8 cellular contexts compared by ENCODE assay signal in the genomic region with DNA sequence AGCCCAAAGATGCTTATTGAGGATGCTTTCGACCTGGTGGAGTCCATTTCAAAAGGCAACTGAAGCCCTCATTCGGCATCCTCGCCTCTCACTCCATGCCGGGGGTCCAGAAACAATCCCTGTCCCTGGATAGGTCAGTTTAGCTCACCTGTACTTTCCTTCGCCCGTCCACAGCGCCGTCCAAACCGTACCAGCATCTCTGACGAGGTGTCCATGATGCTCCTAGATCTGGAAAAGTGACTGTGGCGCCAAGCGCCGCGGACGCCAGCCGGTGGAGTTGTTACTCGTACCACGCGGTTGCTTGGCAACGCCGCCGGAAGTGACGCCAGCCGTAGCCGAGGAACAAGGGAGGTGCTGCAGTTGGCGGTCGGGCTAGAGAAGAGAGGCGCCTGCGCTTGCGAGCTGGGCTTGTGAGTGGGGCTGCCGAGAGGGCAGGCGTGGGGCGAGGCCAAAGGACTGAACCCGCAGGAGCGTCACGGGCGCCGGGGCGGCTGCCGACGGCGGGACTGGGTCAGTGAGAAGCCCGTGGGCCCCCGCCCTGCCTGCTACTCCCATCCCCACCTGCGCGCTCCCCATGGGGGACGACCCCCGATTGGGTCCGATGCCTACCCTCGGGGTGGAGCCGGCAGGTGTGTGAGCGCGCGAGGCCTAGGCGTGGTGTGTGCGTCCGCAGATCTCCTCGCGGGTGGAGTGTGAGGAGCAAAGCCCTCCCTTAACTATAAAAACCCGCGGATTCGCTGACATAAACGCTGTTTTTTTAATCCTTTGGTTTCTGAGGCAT. TPM values are rescaled to one million over a fixed set of nuclear protein-coding genes. Genes with fewer than 3 reads are reported as not detected.
DNase-seq lines count a peak whose midpoint lies in the region; ATAC-seq and TF ChIP-seq lines count a peak whose summit lies in the region.

A gene with protein sequence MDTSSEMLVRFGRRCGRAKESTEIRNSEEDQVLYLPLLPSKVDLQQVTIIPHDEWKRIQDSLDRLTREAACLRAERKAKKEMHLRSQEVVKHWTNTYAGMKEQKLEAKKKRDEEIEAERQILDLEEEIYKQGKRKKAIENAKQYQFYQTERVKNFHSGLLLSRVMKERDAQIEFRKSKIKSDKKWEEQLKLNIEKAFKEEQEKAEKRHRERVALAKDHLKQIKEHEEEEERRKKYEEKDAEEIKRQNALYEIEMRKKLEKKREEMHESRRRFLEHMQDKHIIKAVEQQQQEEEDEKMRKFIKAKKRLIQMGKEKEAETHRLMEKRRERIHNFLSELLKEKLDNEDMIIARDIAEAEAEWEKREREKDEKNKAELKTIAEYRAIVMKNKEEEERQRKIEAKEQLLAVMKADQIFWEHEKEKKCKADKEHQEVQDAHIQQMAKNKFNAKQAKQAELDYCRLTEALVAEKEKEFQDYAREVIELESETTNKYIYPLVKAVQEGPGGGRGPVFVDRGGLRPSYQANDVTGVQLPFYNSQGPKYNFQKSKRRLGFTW (minus strand): TSS at position 293 of the 781 bp plus-strand sequence. CDS start 78 bp downstream, at position 215.
A gene with protein sequence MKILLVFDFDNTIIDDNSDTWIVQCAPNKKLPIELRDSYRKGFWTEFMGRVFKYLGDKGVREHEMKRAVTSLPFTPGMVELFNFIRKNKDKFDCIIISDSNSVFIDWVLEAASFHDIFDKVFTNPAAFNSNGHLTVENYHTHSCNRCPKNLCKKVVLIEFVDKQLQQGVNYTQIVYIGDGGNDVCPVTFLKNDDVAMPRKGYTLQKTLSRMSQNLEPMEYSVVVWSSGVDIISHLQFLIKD (plus strand): TSS at position 357 of the 781 bp plus-strand sequence. CDS start 6,503 bp downstream, outside the sequence.

- peaks cover 6 to 18% of the 10 kb centered on the region in 2 donors for H3K4me1 ChIP-seq in left lung

- DNase-seq in CD14-positive monocyte (ENCODE audit: low spot score) (peak; percentile 100), NCI-H748 (lab: John Stamatoyannopoulos, UW; ENCODE audit: unreplicated experiment) (peak; percentile 99), dermis blood vessel endothelial cell (peak; percentile 98), left lung (peak; percentile 99 to 100)
- DNase-seq in activated CD4-positive, alpha-beta T cell treated with anti-CD3 and anti-CD28 coated beads, Interleukin-2, amount 50 U/mL, for 24 hours (ENCODE audit: low read depth in 1 of 2, low spot score in 1 of 2): peak; percentile 97 to 98
- peak; percentile 98 for DNase-seq in stimulated activated CD4-positive, alpha-beta T cell treated with anti-CD3 and anti-CD28 coated beads, Interleukin-2, amount 100 ng/mL, for 4 hours (ENCODE audit: low read depth)

- peak within 1 kb of the TSS; percentile 85 to 99 (median 96) for H3K27ac Mint-ChIP-seq in CD14-positive monocyte

- peaks cover 0 to 6% of the 10 kb centered on the region in 2 donors for H3K36me3 ChIP-seq in left lung

- no peak for TF ChIP-seq CTCF in CD14-positive monocyte (IDR thresholded peaks at IDR 0.05)
- TF ChIP-seq CTCF in left lung (IDR thresholded peaks at IDR 0.05): no peak

- peaks cover 11% of the 10 kb centered on the region for H3K4me1 Mint-ChIP-seq in CD14-positive monocyte

- peaks cover 5 to 16% (median 8%) of the 10 kb centered on the region in 7 donors for H3K9me3 Mint-ChIP-seq in CD14-positive monocyte

- no peaks in the 10 kb centered on the region for H3K27me3 ChIP-seq in left lung

- ATAC-seq in GM19395 (IDR thresholded peaks at IDR 0.05; ENCODE audit: unreplicated experiment) (peak; percentile 99), HG03558 (IDR thresholded peaks at IDR 0.05; ENCODE audit: extremely low read depth, unreplicated experiment) (peak; percentile 96), left lung (peak; percentile 99)

- peaks cover 0 to 12% of the 10 kb centered on the region in 2 donors for H3K9me3 ChIP-seq in left lung

- H3K27ac ChIP-seq in left lung: peak within 1 kb of the TSS; percentile 83 to 91

- peaks cover 7 to 11% (median 7%) of the 10 kb centered on the region in 3 donors for H3K27me3 Mint-ChIP-seq in CD14-positive monocyte (ENCODE audit: low read depth in 3 of 3)

- H3K4me3 ChIP-seq in left lung: peak within 1 kb of the TSS; percentile 62 to 90

- peak within 1 kb of the TSS; percentile 90 to 98 for H3K4me3 Mint-ChIP-seq in CD14-positive monocyte

- intact Hi-C loops in CD14-positive monocyte (cut with micrococcal nuclease): loop anchor here (10.0 kb wide), 1 partner anchor 110 kb away; a partner anchor contains a TSS
- intact Hi-C loops in left lung (cut with DNase I): no loop called here

- H3K36me3 Mint-ChIP-seq in CD14-positive monocyte: no peaks in the 10 kb centered on the region

RNA-seq across cellular contexts. Expression of the first gene that starts in this region (rescaled TPM):
- not detected for polyA plus RNA-seq in CD14-positive monocyte
- total RNA-seq in dermis blood vessel endothelial cell (not detected in 2 replicates), left lung (under 1 TPM in 1 of 2 donors, not detected in 1; 0.68 TPM)

RNA-seq across cellular contexts. Expression of the second gene that starts in this region (rescaled TPM):
- polyA plus RNA-seq in CD14-positive monocyte: 1 to 10 TPM in 1 of 2 donors, under 1 TPM in 1; 0.74 to 1.2 TPM
- total RNA-seq in dermis blood vessel endothelial cell (2.5 and 3.7 TPM in 2 replicates), left lung (1 to 10 TPM; 5.4 to 6.6 TPM)

Comparison
In these comparisons a context has a peak if more than half of its experiments do, and no peak if none do; other contexts are left out.
1. Peak in every context shown above with its lines: DNase-seq, ATAC-seq, H3K4me3 ChIP-seq and H3K27ac ChIP-seq.
2. intact Hi-C loops: an anchor here in CD14-positive monocyte (10.0 kb wide); none called in left lung.